ENCODE assay signal across 26 cellular contexts in the genomic region with DNA sequence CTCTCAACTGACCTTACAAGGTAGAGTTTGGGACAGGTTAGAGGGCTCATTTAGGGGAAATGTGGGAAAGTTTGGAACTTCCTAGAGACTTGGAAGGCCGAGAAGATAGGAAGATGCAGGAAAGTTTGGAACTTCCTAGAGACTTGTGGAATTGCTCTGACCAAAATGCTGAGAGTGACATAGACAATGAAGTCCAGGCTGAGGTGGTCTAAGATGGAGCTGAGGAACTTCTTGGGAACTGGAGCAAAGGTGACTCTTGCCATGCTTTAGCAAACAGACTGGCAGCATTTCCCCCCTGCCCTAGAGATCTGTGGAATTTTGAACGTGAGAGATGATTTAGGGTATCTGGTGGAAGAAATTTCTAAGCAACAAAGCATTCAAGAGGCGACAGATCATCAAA.
DNase-seq lines count a peak whose midpoint lies in the region; ATAC-seq and TF ChIP-seq lines count a peak whose summit lies in the region.
"Had no signal": no experiment of that assay in that cellular context is flagged by ENCODE, and none has a peak within 500 bp of the region (broad histone marks: within the 10 kb centered on the region; RNA-seq: fewer than 3 reads in every experiment).

No MANE protein-coding gene starts in this region.

- H3K4me3 ChIP-seq in HUES48 (ENCODE audit: low read depth, low read length) (peak overlapping the region; percentile 88), endodermal cell (ENCODE audit: low read length) (peak overlapping the region; percentile 97), iPS-20b (ENCODE audit: low read length) (peak overlapping the region; percentile 79)
- H3K4me3 ChIP-seq: K562, PC-9, SJCRH30 had no signal

- H3K9ac ChIP-seq in HUES48 (ENCODE audit: low read depth, low read length), result peak overlapping the region; percentile 74
- H3K9ac ChIP-seq in endodermal cell (ENCODE audit: extremely low read depth, low read length, poor library complexity, severe bottlenecking), result peak overlapping the region; percentile 88
- peak overlapping the region; percentile 86 for H3K9ac ChIP-seq in iPS-20b (ENCODE audit: low read depth, low read length)

- H3K36me3 ChIP-seq in HUES48 (ENCODE audit: control insufficient read depth, insufficient read depth, low read length) (peaks cover 24% of the 10 kb centered on the region), endodermal cell (ENCODE audit: control insufficient read depth, insufficient read depth, low read length) (peaks cover 11% of the 10 kb centered on the region), iPS-20b (ENCODE audit: insufficient read depth, low read depth, low read length) (peaks cover 21% of the 10 kb centered on the region)
- H3K36me3 ChIP-seq: SJCRH30 had no signal

- H3K27me3 ChIP-seq in HUES48 (ENCODE audit: control insufficient read depth, insufficient read depth, low read length) (no peaks in the 10 kb centered on the region), endodermal cell (ENCODE audit: control insufficient read depth, insufficient read depth, low read length, poor library complexity, severe bottlenecking) (no peaks in the 10 kb centered on the region), iPS-20b (ENCODE audit: insufficient read depth, low read length) (no peaks in the 10 kb centered on the region)
- H3K27me3 ChIP-seq: SJCRH30 had no signal

- 4 to 15% methylated on average over 2 to 3 of the region's 3 CpGs for WGBS in endodermal cell (ENCODE audit: insufficient coverage in 1 of 2, insufficient read length in 1 of 2), 2 experiments

- peaks cover 40% of the 10 kb centered on the region for H3K4me1 Mint-ChIP-seq in endodermal cell
- H3K4me1 Mint-ChIP-seq: CD4-positive, alpha-beta memory T cell had no signal

- peaks cover 2% of the 10 kb centered on the region for H3K9me3 Mint-ChIP-seq in endodermal cell

- DNase-seq in endodermal cell, result peak; percentile 76
- DNase-seq in retina, result no peak
- DNase-seq in omental fat pad (ENCODE audit: low spot score), result no peak
- no peak for DNase-seq in NCI-H226
- DNase-seq: C1 segment of cervical spinal cord; Caco-2; CD4-positive, alpha-beta memory T cell; GF-D8; HCEC 1CT; MV-4-11; NCI-H1105; NCI-H1436 treated with DMSO at 0.1 percent for 48 hours; NCI-H2029; NCI-H446 treated with DMSO at 0.1 percent for 48 hours; NCI-H526; NCI-H82; NK-92 treated with Interleukin-12 subunit alpha and Interleukin-12 subunit beta, amount 100 ng/mL, for 24 hours; PC-9; SJCRH30 had no signal

- peaks cover 50% of the 10 kb centered on the region for H3K4me1 ChIP-seq in HUES48 (ENCODE audit: control insufficient read depth, insufficient read depth, low read length)
- peaks cover 7% of the 10 kb centered on the region for H3K4me1 ChIP-seq in endodermal cell (ENCODE audit: control insufficient read depth, insufficient read depth, low read length)
- H3K4me1 ChIP-seq in iPS-20b (ENCODE audit: insufficient read depth, low read length), result peaks cover 36% of the 10 kb centered on the region; the same call in 1 of the 2 replicates
- H3K4me1 ChIP-seq: Caco-2, SJCRH30 had no signal

- no peak for ATAC-seq in omental fat pad (ENCODE audit: low FRiP score)
- ATAC-seq in HG03520 (IDR thresholded peaks at IDR 0.05; ENCODE audit: unreplicated experiment), result no peak
- ATAC-seq: K562, Right ventricle myocardium inferior, SK-N-SH treated with all-trans-retinoic acid at 6 μM for 48 hours had no signal

- H3K27me3 Mint-ChIP-seq in endodermal cell (ENCODE audit: insufficient read depth), result no peaks in the 10 kb centered on the region

- H3K36me3 Mint-ChIP-seq in endodermal cell (ENCODE audit: low read depth), result no peaks in the 10 kb centered on the region
- H3K36me3 Mint-ChIP-seq: CD4-positive, alpha-beta memory T cell had no signal

- H3K9me3 ChIP-seq in HUES48 (ENCODE audit: control insufficient read depth, insufficient read depth, low read length) (no peaks in the 10 kb centered on the region), endodermal cell (ENCODE audit: control insufficient read depth, low read length) (no peaks in the 10 kb centered on the region), iPS-20b (ENCODE audit: insufficient read depth, low read depth, low read length) (no peaks in the 10 kb centered on the region)
- H3K9me3 ChIP-seq: Caco-2, SJCRH30 had no signal

- H3K27ac ChIP-seq in HUES48 (ENCODE audit: low read depth, low read length), result peak overlapping the region; percentile 99
- peak overlapping the region; percentile 2 for H3K27ac ChIP-seq in endodermal cell (ENCODE audit: low read depth, low read length)
- H3K27ac ChIP-seq in iPS-20b (ENCODE audit: low read length), result peak overlapping the region; percentile 96
- H3K27ac ChIP-seq: HL-60, PC-9, SJCRH30 had no signal

- H3K4me3 Mint-ChIP-seq in endodermal cell, result no peak overlapping the region
- H3K4me3 Mint-ChIP-seq: CD4-positive, alpha-beta memory T cell had no signal

- no peak overlapping the region for H3K27ac Mint-ChIP-seq in endodermal cell
- H3K27ac Mint-ChIP-seq: CD4-positive, alpha-beta memory T cell had no signal

- TF ChIP-seq CTCF in endodermal cell (conservative IDR thresholded peaks at IDR 0.05) (no peak), omental fat pad (IDR thresholded peaks at IDR 0.05) (no peak)

Comparison
In these comparisons a context has a peak if more than half of its experiments do, and no peak if none do; other contexts are left out.
1. H3K27ac ChIP-seq: peak in every context shown above with its lines; median percentile 99 in HUES48; 96 in iPS-20b; 2 in endodermal cell.